In the genomic region with DNA sequence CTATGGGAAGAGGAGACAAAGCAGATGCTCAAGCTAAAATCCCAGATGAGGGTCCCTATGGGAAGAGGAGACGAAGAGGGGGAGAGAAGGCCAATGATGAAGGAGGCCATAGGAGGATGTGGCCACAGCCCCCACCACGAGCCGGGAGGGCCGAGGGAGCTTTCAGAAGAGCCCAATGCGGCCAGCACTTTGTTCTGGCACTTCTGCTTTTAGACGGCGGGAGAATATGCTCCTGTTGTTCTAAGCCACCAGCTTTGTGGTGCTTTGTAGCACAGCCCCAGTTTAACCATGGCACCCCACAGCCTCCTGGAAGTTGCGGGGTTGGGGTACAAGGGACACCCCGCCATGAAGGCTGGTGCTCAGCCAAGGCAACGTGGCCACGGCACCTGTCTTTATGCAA, we compare ENCODE assay signal across 20 cellular contexts. TPM values are rescaled to one million over a fixed set of nuclear protein-coding genes. Genes with fewer than 3 reads are reported as not detected.
DNase-seq lines count a peak whose midpoint lies in the region; ATAC-seq, FAIRE-seq and TF ChIP-seq lines count a peak whose summit lies in the region.
"Had no signal": no experiment of that assay in that cellular context is flagged by ENCODE, and none has a peak within 500 bp of the region (broad histone marks: within the 10 kb centered on the region; RNA-seq: fewer than 3 reads in every experiment).

No MANE protein-coding gene starts in this region.

- no peaks in the 10 kb centered on the region for H3K79me2 ChIP-seq in K562 (ENCODE audit: control insufficient read depth, insufficient read depth, low read length)

- peak; percentile 14 for TF ChIP-seq POLR2A in NB4 (IDR thresholded peaks at IDR 0.05; ENCODE audit: extremely low read depth, insufficient read length)
- no peak for TF ChIP-seq POLR2A in K562 (conservative IDR thresholded peaks at IDR 0.05)

- H4K20me1 ChIP-seq in K562 (replicated peaks; ENCODE audit: control insufficient read depth, insufficient read depth, low read length): no peaks in the 10 kb centered on the region

- CTCF ChIA-PET in activated CD8-positive, alpha-beta memory T cell treated with anti-CD3 and anti-CD28 coated beads, Interleukin-2, amount 10 ng/mL, durations not matched to agents 7 days and 5 days (lab: Charles Lee): interaction anchor here (1.2 to 1.8 kb wide), 2 partner anchors 13 to 46 kb away, joined by 3 to 10 read pairs; no protein-coding TSS in a partner anchor
- CTCF ChIA-PET in K562 (lab: Yijun Ruan, JAX; ENCODE audit: low intra/inter-chr PET ratio): no interaction called here

- POLR2A ChIA-PET in K562 (lab: Yijun Ruan, JAX): interaction anchor here (0.6 kb wide), 1 partner anchor 569 kb away, joined by 3 read pairs; no protein-coding TSS in a partner anchor

- H3K4me2 ChIP-seq in K562 (ENCODE audit: insufficient read depth, low read length): no peak overlapping the region

- WGBS in K562 (ENCODE audit: insufficient coverage, low coverage, missing lambda C conversion rate): 55% methylated on average over 11 of the region's 11 CpGs

- H3K4me1 ChIP-seq in K562 (replicated peaks in 1 of 2; ENCODE audit: control insufficient read depth in 2 of 2, insufficient read depth in 2 of 2, low read length in 2 of 2): peaks cover 0 to 10% of the 10 kb centered on the region in 2 experiments; a peak in 1 of 5 replicates
- no peaks in the 10 kb centered on the region for H3K4me1 ChIP-seq in HAP-1

- TF ChIP-seq CTCF in NB4 (IDR thresholded peaks at IDR 0.05; ENCODE audit: low read depth, low read length) (no peak), K562 (IDR thresholded peaks at IDR 0.05 in 2 of 3, conservative IDR thresholded peaks at IDR 0.05 in 1 of 3; ENCODE audit: insufficient read depth in 2 of 3, low read depth in 1 of 3, low read length in 3 of 3) (no peak)

- intact Hi-C loops in K562 (cut with micrococcal nuclease): no loop called here
- intact Hi-C loops in left ventricle myocardium superior (cut with micrococcal nuclease): no loop called here
- intact Hi-C loops in activated T-helper 1 cell treated with anti-CD3 and anti-CD28 coated beads, Interleukin-12 subunit alpha, Interleukin-12 subunit beta, Interleukin-2, Interleukin-4 antibody, amounts not matched to agents 30 ng/mL and 10 ng/mL and 1 ng/mL, durations not matched to agents 14 hours and 24 hours and 36 hours (cut with micrococcal nuclease): no loop called here

- no peak for TF ChIP-seq EP300 in K562 (IDR thresholded peaks at IDR 0.05; ENCODE audit: low read length)

- in situ Hi-C loops in K562 (cut with MboI): no loop called here
- in situ Hi-C loops in HAP-1 (cut with MboI; ENCODE audit: low sequenced_read_pairs): no loop called here

- no peak for FAIRE-seq in K562 (lab: Jason Lieb, UNC)
- FAIRE-seq: A204.1 had no signal

- no peak overlapping the region for H2AFZ ChIP-seq in K562 (ENCODE audit: low read depth, low read length)

- H3K27me3 ChIP-seq in K562 (ENCODE audit: control insufficient read depth in 2 of 2, insufficient read depth in 2 of 2, low read length in 2 of 2): no peaks in the 10 kb centered on the region
- H3K27me3 ChIP-seq in HAP-1 (ENCODE audit: low read depth): no peaks in the 10 kb centered on the region
- H3K27me3 ChIP-seq: tibial nerve had no signal

- H3K27me3 Mint-ChIP-seq in activated CD8-positive, alpha-beta memory T cell treated with anti-CD3 and anti-CD28 coated beads, Interleukin-2, amount 10 ng/mL, durations not matched to agents 7 days and 5 days: no peaks in the 10 kb centered on the region
- H3K27me3 Mint-ChIP-seq in activated T-helper 1 cell treated with anti-CD3 and anti-CD28 coated beads, Interleukin-12 subunit alpha, Interleukin-12 subunit beta, Interleukin-2, Interleukin-4 antibody, amounts not matched to agents 30 ng/mL and 10 ng/mL and 1 ng/mL, durations not matched to agents 14 hours and 24 hours and 36 hours (ENCODE audit: insufficient read depth): no peaks in the 10 kb centered on the region
- H3K27me3 Mint-ChIP-seq: activated naive CD8-positive, alpha-beta T cell treated with anti-CD3 and anti-CD28 coated beads for 36 hours; brain; CD4-positive, alpha-beta memory T cell; progenitor cell of endocrine pancreas had no signal

- no peak for DNase-seq in activated CD8-positive, alpha-beta memory T cell treated with anti-CD3 and anti-CD28 coated beads, Interleukin-2, amount 10 ng/mL, durations not matched to agents 7 days and 5 days
- no peak for DNase-seq in activated CD8-positive, alpha-beta memory T cell treated with anti-CD3 and anti-CD28 coated beads, Interleukin-2, amount 50 U/mL, for 48 hours
- DNase-seq in NB4 (ENCODE audit: low read depth) (peak; percentile 78), K562 (ENCODE audit: extremely low read depth in 1 of 4, low spot score in 3 of 4) (no peak), HAP-1 (ENCODE audit: low spot score in 2 of 2) (no peak), left ventricle myocardium superior (no peak)
- no peak for DNase-seq in activated T-helper 1 cell treated with anti-CD3 and anti-CD28 coated beads, Interleukin-12 subunit alpha, Interleukin-12 subunit beta, Interleukin-2, Interleukin-4 antibody, amounts not matched to agents 30 ng/mL and 10 ng/mL and 1 ng/mL, durations not matched to agents 14 hours and 24 hours and 36 hours (ENCODE audit: low spot score)
- DNase-seq: activated naive CD8-positive, alpha-beta T cell treated with anti-CD3 and anti-CD28 coated beads for 36 hours; activated T-cell treated with anti-CD3 and anti-CD28 coated beads, Interleukin-2, amount 50 U/mL, for 1 hour; CD4-positive, alpha-beta memory T cell; NCI-H1105; Right ventricle myocardium superior had no signal

- ATAC-seq in activated CD8-positive, alpha-beta memory T cell treated with anti-CD3 and anti-CD28 coated beads, Interleukin-2, amount 10 ng/mL, durations not matched to agents 7 days and 5 days: no peak
- no peak for ATAC-seq in K562
- no peak for ATAC-seq in GM21529 (IDR thresholded peaks at IDR 0.05; ENCODE audit: unreplicated experiment)
- no peak for ATAC-seq in left ventricle myocardium superior

- H3K9me3 Mint-ChIP-seq in activated CD8-positive, alpha-beta memory T cell treated with anti-CD3 and anti-CD28 coated beads, Interleukin-2, amount 10 ng/mL, durations not matched to agents 7 days and 5 days (ENCODE audit: low read depth): no peaks in the 10 kb centered on the region
- no peaks in the 10 kb centered on the region for H3K9me3 Mint-ChIP-seq in activated T-helper 1 cell treated with anti-CD3 and anti-CD28 coated beads, Interleukin-12 subunit alpha, Interleukin-12 subunit beta, Interleukin-2, Interleukin-4 antibody, amounts not matched to agents 30 ng/mL and 10 ng/mL and 1 ng/mL, durations not matched to agents 14 hours and 24 hours and 36 hours
- H3K9me3 Mint-ChIP-seq: activated naive CD8-positive, alpha-beta T cell treated with anti-CD3 and anti-CD28 coated beads for 36 hours; brain; CD4-positive, alpha-beta memory T cell had no signal

- peaks cover 17% of the 10 kb centered on the region; the same call in 2 of the 3 replicates for H3K36me3 ChIP-seq in K562 (ENCODE audit: control insufficient read depth, insufficient read depth, low read length)
- peaks cover 71% of the 10 kb centered on the region for H3K36me3 ChIP-seq in HAP-1 (replicated peaks)

- H3K9me3 ChIP-seq in K562 (replicated peaks; ENCODE audit: control insufficient read depth, insufficient read depth, low read depth, low read length) (no peaks in the 10 kb centered on the region), HAP-1 (no peaks in the 10 kb centered on the region)
- H3K9me3 ChIP-seq: tibial nerve had no signal

- H3K9ac ChIP-seq in K562 (ENCODE audit: insufficient read depth in 1 of 2, low read depth in 2 of 2, low read length in 2 of 2): no peak overlapping the region

- H3K27ac ChIP-seq in K562 (ENCODE audit: extremely low read depth, low read depth, low read length): no peak overlapping the region
- H3K27ac ChIP-seq: tibial nerve had no signal

- BruUV-seq in K562 (replicated peaks; lab: Mats Ljungman, UMichigan): no TSS peak

- H3K36me3 Mint-ChIP-seq in activated CD8-positive, alpha-beta memory T cell treated with anti-CD3 and anti-CD28 coated beads, Interleukin-2, amount 10 ng/mL, durations not matched to agents 7 days and 5 days: peaks cover 52% of the 10 kb centered on the region
- peaks cover 34% of the 10 kb centered on the region for H3K36me3 Mint-ChIP-seq in activated T-helper 1 cell treated with anti-CD3 and anti-CD28 coated beads, Interleukin-12 subunit alpha, Interleukin-12 subunit beta, Interleukin-2, Interleukin-4 antibody, amounts not matched to agents 30 ng/mL and 10 ng/mL and 1 ng/mL, durations not matched to agents 14 hours and 24 hours and 36 hours (ENCODE audit: low read depth)

- no peak overlapping the region for H3K4me3 ChIP-seq in NB4 (ENCODE audit: low read depth, low read length)
- no peak overlapping the region for H3K4me3 ChIP-seq in K562
- no peak overlapping the region for H3K4me3 ChIP-seq in HAP-1
- H3K4me3 ChIP-seq: lung, tibial nerve had no signal

- peaks cover 88% of the 10 kb centered on the region for H3K4me1 Mint-ChIP-seq in activated CD8-positive, alpha-beta memory T cell treated with anti-CD3 and anti-CD28 coated beads, Interleukin-2, amount 10 ng/mL, durations not matched to agents 7 days and 5 days
- H3K4me1 Mint-ChIP-seq in activated T-helper 1 cell treated with anti-CD3 and anti-CD28 coated beads, Interleukin-12 subunit alpha, Interleukin-12 subunit beta, Interleukin-2, Interleukin-4 antibody, amounts not matched to agents 30 ng/mL and 10 ng/mL and 1 ng/mL, durations not matched to agents 14 hours and 24 hours and 36 hours (ENCODE audit: low read depth): peaks cover 13% of the 10 kb centered on the region
- H3K4me1 Mint-ChIP-seq: brain had no signal

- peak overlapping the region; percentile 91 for H3K27ac Mint-ChIP-seq in activated CD8-positive, alpha-beta memory T cell treated with anti-CD3 and anti-CD28 coated beads, Interleukin-2, amount 10 ng/mL, durations not matched to agents 7 days and 5 days
- H3K27ac Mint-ChIP-seq in activated T-helper 1 cell treated with anti-CD3 and anti-CD28 coated beads, Interleukin-12 subunit alpha, Interleukin-12 subunit beta, Interleukin-2, Interleukin-4 antibody, amounts not matched to agents 30 ng/mL and 10 ng/mL and 1 ng/mL, durations not matched to agents 14 hours and 24 hours and 36 hours: no peak overlapping the region
- H3K27ac Mint-ChIP-seq: progenitor cell of endocrine pancreas had no signal

- no peaks in the 10 kb centered on the region for H3K9me1 ChIP-seq in K562 (ENCODE audit: control insufficient read depth, insufficient read depth, low read length)

- no peak overlapping the region for H3K4me3 Mint-ChIP-seq in activated CD8-positive, alpha-beta memory T cell treated with anti-CD3 and anti-CD28 coated beads, Interleukin-2, amount 10 ng/mL, durations not matched to agents 7 days and 5 days
- no peak overlapping the region for H3K4me3 Mint-ChIP-seq in activated T-helper 1 cell treated with anti-CD3 and anti-CD28 coated beads, Interleukin-12 subunit alpha, Interleukin-12 subunit beta, Interleukin-2, Interleukin-4 antibody, amounts not matched to agents 30 ng/mL and 10 ng/mL and 1 ng/mL, durations not matched to agents 14 hours and 24 hours and 36 hours
- H3K4me3 Mint-ChIP-seq: activated naive CD8-positive, alpha-beta T cell treated with anti-CD3 and anti-CD28 coated beads for 36 hours; brain; CD4-positive, alpha-beta memory T cell had no signal

- TF ChIP-seq RAD21 in K562 (CRISPR knock-in tag; conservative IDR thresholded peaks at IDR 0.05 in 1 of 2, IDR thresholded peaks at IDR 0.05 in 1 of 2): no peak

RNA-seq across cellular contexts. Expression of gene LPCAT1, which starts 33.4 kb away (rescaled TPM):
- total RNA-seq in activated CD8-positive, alpha-beta memory T cell treated with anti-CD3 and anti-CD28 coated beads, Interleukin-2, amount 10 ng/mL, durations not matched to agents 7 days and 5 days: 10 to 100 TPM; 83.8 to 85.3 TPM
- 26.9 and 48.0 TPM in 2 replicates for total RNA-seq in K562 (2011; cell fraction: chromatin; rRNA removed; ENCODE audit: low replicate concordance)
- 30.5 and 38.2 TPM in 2 replicates for total RNA-seq in K562 (2011; cell fraction: nucleolus; rRNA removed)
- total RNA-seq in K562 (2011; cell fraction: nucleoplasm; rRNA removed): 24.9 and 32.4 TPM in 2 replicates
- total RNA-seq in K562 (2014; rRNA removed): 13.6 and 13.9 TPM in 2 replicates
- total RNA-seq in K562 (2014; rRNA removed; fragmentation: Illumina TruSeq; extraction: Trizol): 9.2 and 11.1 TPM in 2 replicates
- 15.5 and 18.4 TPM in 2 replicates for total RNA-seq in K562 (2015; rRNA removed; fragmentation: Illumina TruSeq; extraction: Trizol)
- total RNA-seq in K562 (2021): 18.4 and 20.8 TPM in 2 replicates
- 17.0 and 20.6 TPM in 2 replicates for polyA plus RNA-seq in K562 (2011; rRNA removed)
- polyA plus RNA-seq in K562 (2011; cell fraction: cytosol; rRNA removed): 14.5 and 16.7 TPM in 2 replicates
- polyA plus RNA-seq in K562 (2011; cell fraction: nucleus; rRNA removed): 32.2 and 34.4 TPM in 2 replicates
- 10.5 and 12.5 TPM in 2 replicates for polyA plus RNA-seq in K562 (2012)
- polyA plus RNA-seq in K562 (2014; fragmentation: Illumina TruSeq; extraction: Trizol): 15.2 TPM in 2 replicates
- polyA plus RNA-seq in K562 (2014; fragmentation: Nextera tagmentation; extraction: Ambion mirVana): under 1 TPM; 0.14 to 0.53 TPM
- polyA plus RNA-seq in K562 (2014; rRNA removed): 13.1 and 14.9 TPM in 2 replicates
- polyA minus RNA-seq in K562 (2011; rRNA and poly(A)+ RNA removed): 10.9 and 14.5 TPM in 2 replicates
- polyA minus RNA-seq in K562 (2011; cell fraction: cytosol; rRNA and poly(A)+ RNA removed): 13.2 and 14.3 TPM in 2 replicates
- 9.4 and 24.4 TPM in 2 replicates for polyA minus RNA-seq in K562 (2011; cell fraction: nucleus; rRNA and poly(A)+ RNA removed)
- total RNA-seq in left ventricle myocardium superior: 13.4 TPM
- 103 and 110 TPM in 2 replicates for total RNA-seq in activated T-helper 1 cell treated with anti-CD3 and anti-CD28 coated beads, Interleukin-12 subunit alpha, Interleukin-12 subunit beta, Interleukin-2, Interleukin-4 antibody, amounts not matched to agents 30 ng/mL and 10 ng/mL and 1 ng/mL, durations not matched to agents 14 hours and 24 hours and 36 hours

RNA-seq across cellular contexts. Expression of gene SLC6A3, which starts 45.1 kb away (rescaled TPM):
- under 1 TPM; 0.07 to 0.23 TPM for total RNA-seq in activated CD8-positive, alpha-beta memory T cell treated with anti-CD3 and anti-CD28 coated beads, Interleukin-2, amount 10 ng/mL, durations not matched to agents 7 days and 5 days
- total RNA-seq in K562 (2011; cell fraction: chromatin; rRNA removed; ENCODE audit: low replicate concordance): not detected in 2 replicates
- not detected in 2 replicates for total RNA-seq in K562 (2011; cell fraction: nucleolus; rRNA removed)
- total RNA-seq in K562 (2011; cell fraction: nucleoplasm; rRNA removed): not detected in 2 replicates
- not detected in 2 replicates for total RNA-seq in K562 (2014; rRNA removed)
- total RNA-seq in K562 (2014; rRNA removed; fragmentation: Illumina TruSeq; extraction: Trizol): not detected in 2 replicates
- not detected in 2 replicates for total RNA-seq in K562 (2015; rRNA removed; fragmentation: Illumina TruSeq; extraction: Trizol)
- not detected in 2 replicates for total RNA-seq in K562 (2021)
- polyA plus RNA-seq in K562 (2011; rRNA removed): not detected in 2 replicates
- polyA plus RNA-seq in K562 (2011; cell fraction: cytosol; rRNA removed): not detected in 2 replicates
- polyA plus RNA-seq in K562 (2011; cell fraction: nucleus; rRNA removed): not detected in 2 replicates
- not detected in 2 replicates for polyA plus RNA-seq in K562 (2012)
- polyA plus RNA-seq in K562 (2014; fragmentation: Illumina TruSeq; extraction: Trizol): not detected in 2 replicates
- polyA plus RNA-seq in K562 (2014; fragmentation: Nextera tagmentation; extraction: Ambion mirVana): not detected
- not detected in 2 replicates for polyA plus RNA-seq in K562 (2014; rRNA removed)
- not detected in 2 replicates for polyA minus RNA-seq in K562 (2011; rRNA and poly(A)+ RNA removed)
- polyA minus RNA-seq in K562 (2011; cell fraction: cytosol; rRNA and poly(A)+ RNA removed): not detected in 2 replicates
- polyA minus RNA-seq in K562 (2011; cell fraction: nucleus; rRNA and poly(A)+ RNA removed): not detected in 2 replicates
- total RNA-seq in left ventricle myocardium superior: not detected
- total RNA-seq in activated T-helper 1 cell treated with anti-CD3 and anti-CD28 coated beads, Interleukin-12 subunit alpha, Interleukin-12 subunit beta, Interleukin-2, Interleukin-4 antibody, amounts not matched to agents 30 ng/mL and 10 ng/mL and 1 ng/mL, durations not matched to agents 14 hours and 24 hours and 36 hours: not detected in 2 replicates
- total RNA-seq: activated naive CD8-positive, alpha-beta T cell treated with anti-CD3 and anti-CD28 coated beads for 36 hours; CD4-positive, alpha-beta memory T cell; dermis microvascular lymphatic vessel endothelial cell; glomerular endothelial cell; progenitor cell of endocrine pancreas; Right ventricle myocardium superior had no signal
- polyA plus RNA-seq: CD4-positive, alpha-beta memory T cell had no signal
